ENCODE assay signal across 13 cellular contexts in genomic region chrX:136586386-136586785, GRCh38. TPM values are rescaled to one million over a fixed set of nuclear protein-coding genes. Genes with fewer than 3 reads are reported as not detected.
DNase-seq lines count a peak whose midpoint lies in the region; TF ChIP-seq lines count a peak whose summit lies in the region.
"Had no signal": no experiment of that assay in that cellular context is flagged by ENCODE, and none has a peak within 500 bp of the region (broad histone marks: within the 10 kb centered on the region; RNA-seq: fewer than 3 reads in every experiment).

No MANE protein-coding gene starts in this region.

- no peaks in the 10 kb centered on the region for H3K27me3 Mint-ChIP-seq in osteocyte (ENCODE audit: unreplicated experiment)

- no peak for TF ChIP-seq CTCF in osteocyte (IDR thresholded peaks at IDR 0.05)

- no peaks in the 10 kb centered on the region for H3K9me3 Mint-ChIP-seq in osteocyte (ENCODE audit: unreplicated experiment)

- peak; percentile 14 for DNase-seq in activated effector memory CD4-positive, alpha-beta T cell treated with Interleukin-2 at 50 U/mL for 16 hours
- no peak for DNase-seq in activated effector memory CD4-positive, alpha-beta T cell treated with anti-CD3 and anti-CD28 coated beads, Interleukin-2, amount 50 U/mL, for 16 hours
- DNase-seq in T-helper 2 cell (peak in 3 of 5 experiments; percentile 5 to 89 (median 79)), NCI-H2196 treated with DMSO at 0.1 percent for 48 hours (lab: John Stamatoyannopoulos, UW; ENCODE audit: unreplicated experiment) (no peak), osteocyte (ENCODE audit: extremely low spot score, unreplicated experiment) (no peak), NCI-H146 treated with DMSO at 0.1 percent for 48 hours (lab: John Stamatoyannopoulos, UW; ENCODE audit: unreplicated experiment) (no peak)
- peak; percentile 16 for DNase-seq in effector CD4-positive, alpha-beta T cell
- peak; percentile 6 for DNase-seq in stimulated activated naive CD4-positive, alpha-beta T cell treated with Interleukin-2 at 50 U/mL for 16 hours (lab: John Stamatoyannopoulos, UW)
- DNase-seq: KG1, NCI-H526 treated with DMSO at 0.1 percent for 48 hours had no signal

- no peak overlapping the region for H3K27ac Mint-ChIP-seq in osteocyte (ENCODE audit: unreplicated experiment)

- H3K36me3 Mint-ChIP-seq in osteocyte (ENCODE audit: unreplicated experiment), result no peaks in the 10 kb centered on the region

- no peak overlapping the region for H3K4me3 Mint-ChIP-seq in osteocyte (ENCODE audit: unreplicated experiment)

- no peaks in the 10 kb centered on the region for H3K4me1 Mint-ChIP-seq in osteocyte (ENCODE audit: unreplicated experiment)

RNA-seq across cellular contexts. Expression of gene VGLL1, which starts 54.4 kb away (rescaled TPM):
- total RNA-seq in osteocyte, result not detected in 2 replicates
- total RNA-seq: cardiac muscle cell; fibroblast of villous mesenchyme; T-helper 2 cell treated with Interferon-gamma antibody and Interleukin-4, amounts not matched to agents 100 ng/mL and 5 ng/mL, for 36 hours had no signal

Comparison
In these comparisons a context has a peak if more than half of its experiments do, and no peak if none do; other contexts are left out.
1. DNase-seq: peak in activated effector memory CD4-positive, alpha-beta T cell treated with Interleukin-2 at 50 U/mL for 16 hours (single experiment), T-helper 2 cell (3 of 5), effector CD4-positive, alpha-beta T cell (single experiment) and stimulated activated naive CD4-positive, alpha-beta T cell treated with Interleukin-2 at 50 U/mL for 16 hours (single experiment); none in activated effector memory CD4-positive, alpha-beta T cell treated with anti-CD3 and anti-CD28 coated beads, Interleukin-2, amount 50 U/mL, for 16 hours (single experiment), NCI-H2196 treated with DMSO at 0.1 percent for 48 hours (single experiment), osteocyte (single experiment) and NCI-H146 treated with DMSO at 0.1 percent for 48 hours (single experiment).